In the genomic region with DNA sequence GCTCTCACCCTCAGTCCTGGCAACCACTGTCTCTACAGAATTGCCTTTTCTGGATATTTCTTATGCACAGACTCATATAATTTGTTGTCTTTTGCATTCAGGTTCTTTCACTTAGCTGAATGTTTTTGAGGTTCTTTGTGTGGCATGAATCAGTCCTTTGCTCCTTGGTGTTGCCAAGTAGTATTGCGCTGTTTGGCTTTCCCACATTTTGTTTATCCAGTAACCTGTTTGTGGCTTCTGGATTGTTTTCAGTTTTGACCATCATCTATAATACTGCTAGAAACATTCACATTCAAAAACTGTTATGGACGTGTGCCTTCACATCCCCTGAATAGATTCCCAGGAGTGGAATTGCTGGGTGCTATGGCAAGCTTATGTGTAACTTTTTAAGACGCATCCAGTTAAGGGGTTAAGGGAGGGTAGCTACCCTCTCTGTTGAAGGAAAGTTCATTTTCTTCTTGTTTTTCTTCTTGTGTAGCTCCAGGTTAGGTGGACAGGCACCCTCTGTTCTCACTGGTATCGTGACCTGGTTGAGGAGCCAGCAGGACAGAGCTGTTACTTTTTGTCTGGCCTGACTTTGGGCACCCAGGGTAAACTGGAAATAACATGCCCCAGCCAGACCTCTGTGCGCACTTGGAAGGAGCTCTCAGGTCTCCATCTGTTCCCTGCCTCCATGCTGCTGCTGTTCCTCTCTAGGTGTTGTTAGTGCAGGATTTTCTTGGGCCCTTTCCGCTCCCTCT, we compare ENCODE assay signal across 1 cellular context.
TF ChIP-seq lines count a peak whose summit lies in the region.

No MANE protein-coding gene starts in this region.

TF ChIP-seq in H1, 55 proteins besides CTCF, POLR2A, EP300 and RAD21:
- TF ChIP-seq BACH1 (IDR thresholded peaks at IDR 0.05; ENCODE audit: low read length) (no peak), KDM1A (IDR thresholded peaks at IDR 0.05; ENCODE audit: borderline replicate concordance, low read length) (no peak), HDAC6 (IDR thresholded peaks at IDR 0.05; ENCODE audit: low read depth, low read length) (no peak), MAFK (IDR thresholded peaks at IDR 0.05; ENCODE audit: low read depth, low read length) (no peak), EGR1 (IDR thresholded peaks at IDR 0.05; ENCODE audit: borderline replicate concordance, low read depth, low read length) (no peak), YY1 (IDR thresholded peaks at IDR 0.05; ENCODE audit: low read depth, low read length) (no peak), CHD2 (IDR thresholded peaks at IDR 0.05; ENCODE audit: low read length) (no peak), BCL11A (IDR thresholded peaks at IDR 0.05; ENCODE audit: low read depth in 2 of 2, low read length in 2 of 2) (no peak), CBX8 (IDR thresholded peaks at IDR 0.05; ENCODE audit: borderline replicate concordance, low read depth, low read length) (no peak), SRF (IDR thresholded peaks at IDR 0.05; ENCODE audit: low read depth, low read length) (no peak), TBP (IDR thresholded peaks at IDR 0.05; ENCODE audit: low read depth, low read length) (no peak), POLR2AphosphoS5 (IDR thresholded peaks at IDR 0.05; ENCODE audit: low read depth, low read length) (no peak), CREB1 (IDR thresholded peaks at IDR 0.05) (no peak), KDM5A (IDR thresholded peaks at IDR 0.05; ENCODE audit: low read length) (no peak), ATF3 (IDR thresholded peaks at IDR 0.05; ENCODE audit: insufficient read depth, low read depth, low read length) (no peak), SIX5 (IDR thresholded peaks at IDR 0.05; ENCODE audit: low read depth, low read length) (no peak), RFX5 (IDR thresholded peaks at IDR 0.05; ENCODE audit: borderline replicate concordance, low read depth, low read length) (no peak), RBBP5 (IDR thresholded peaks at IDR 0.05; ENCODE audit: borderline replicate concordance, low read depth, low read length) (no peak)
- TF ChIP-seq, protein P1, sequence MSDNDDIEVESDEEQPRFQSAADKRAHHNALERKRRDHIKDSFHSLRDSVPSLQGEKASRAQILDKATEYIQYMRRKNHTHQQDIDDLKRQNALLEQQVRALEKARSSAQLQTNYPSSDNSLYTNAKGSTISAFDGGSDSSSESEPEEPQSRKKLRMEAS (IDR thresholded peaks at IDR 0.05) = no peak
